Comparison of ENCODE assay signal across 11 cellular contexts in genomic region chr10:36023939-36024338, GRCh38.
DNase-seq lines count a peak whose midpoint lies in the region; TF ChIP-seq lines count a peak whose summit lies in the region.
"Had no signal": no experiment of that assay in that cellular context is flagged by ENCODE, and none has a peak within 500 bp of the region (broad histone marks: within the 10 kb centered on the region; RNA-seq: fewer than 3 reads in every experiment).

No MANE protein-coding gene starts in this region.

- H3F3A ChIP-seq in smooth muscle cell (ENCODE audit: low read depth) = no peaks in the 10 kb centered on the region

- no peaks in the 10 kb centered on the region for H3K4me1 ChIP-seq in smooth muscle cell (ENCODE audit: low read depth)
- no peaks in the 10 kb centered on the region for H3K4me1 ChIP-seq in esophagus squamous epithelium

- no peaks in the 10 kb centered on the region for H3K79me2 ChIP-seq in smooth muscle cell (ENCODE audit: low read depth)

- TF ChIP-seq CTCF in fibroblast of villous mesenchyme (IDR thresholded peaks at IDR 0.05; ENCODE audit: insufficient read depth, low read depth, low read length) (no peak), smooth muscle cell (IDR thresholded peaks at IDR 0.05; ENCODE audit: borderline replicate concordance, insufficient read depth, poor library complexity, severe bottlenecking) (no peak), esophagus squamous epithelium (IDR thresholded peaks at IDR 0.05) (no peak)

- peak; percentile 2 for DNase-seq in NCI-H345 (lab: John Stamatoyannopoulos, UW)
- no peak for DNase-seq in NCI-H345 treated with DMSO at 0.1 percent for 48 hours (lab: John Stamatoyannopoulos, UW; ENCODE audit: unreplicated experiment)
- peak; percentile 6 for DNase-seq in SK-MEL-5 (ENCODE audit: low read depth, low spot score)
- peak; percentile 48 for DNase-seq in fibroblast of villous mesenchyme (ENCODE audit: low read depth)
- DNase-seq in smooth muscle cell (lab: John Stamatoyannopoulos, UW; ENCODE audit: unreplicated experiment) = no peak
- DNase-seq in substantia nigra (lab: John Stamatoyannopoulos, UW) = no peak
- DNase-seq in NCI-H146 (lab: John Stamatoyannopoulos, UW) = no peak
- no peak for DNase-seq in esophagus squamous epithelium (lab: John Stamatoyannopoulos, UW)
- DNase-seq: activated CD4-positive, alpha-beta memory T cell treated with anti-CD3 and anti-CD28 coated beads, Interleukin-2, amount 10 ng/mL, durations not matched to agents 7 days and 5 days; AML-193; NCI-H1048 had no signal

- peak overlapping the region; percentile 67 for H3K9ac ChIP-seq in smooth muscle cell (ENCODE audit: low read depth)

- intact Hi-C loops in esophagus squamous epithelium (cut with DNase I) = no loop called here

- H3K36me3 ChIP-seq in smooth muscle cell (ENCODE audit: low read depth) = no peaks in the 10 kb centered on the region
- no peaks in the 10 kb centered on the region for H3K36me3 ChIP-seq in esophagus squamous epithelium

- in situ Hi-C loops in SK-MEL-5 (cut with HindIII; ENCODE audit: low pct_unique_long_range_greater_than_20kb, low sequenced_read_pairs) = no loop called here

- no peaks in the 10 kb centered on the region for H4K20me1 ChIP-seq in smooth muscle cell (ENCODE audit: low read depth)

- H3K4me2 ChIP-seq in smooth muscle cell = peak overlapping the region; percentile 25

- H3K4me3 ChIP-seq in fibroblast of villous mesenchyme (ENCODE audit: low read depth, low read length) = no peak overlapping the region
- no peak overlapping the region for H3K4me3 ChIP-seq in smooth muscle cell
- H3K4me3 ChIP-seq in esophagus squamous epithelium = no peak overlapping the region

- no peak for TF ChIP-seq POLR2A in esophagus squamous epithelium (IDR thresholded peaks at IDR 0.05)

- H3K27ac ChIP-seq in smooth muscle cell (ENCODE audit: low read depth) (peak overlapping the region; percentile 82), substantia nigra (ENCODE audit: low read depth, low read length, poor library complexity, severe bottlenecking) (no peak overlapping the region), esophagus squamous epithelium (no peak overlapping the region)

- H3K9me3 ChIP-seq in smooth muscle cell (replicated peaks; ENCODE audit: low read depth) (no peaks in the 10 kb centered on the region), esophagus squamous epithelium (no peaks in the 10 kb centered on the region)

- no peak overlapping the region for H2AFZ ChIP-seq in smooth muscle cell (ENCODE audit: low read depth)

- no peaks in the 10 kb centered on the region for H3K27me3 ChIP-seq in smooth muscle cell (ENCODE audit: low read depth)
- no peaks in the 10 kb centered on the region for H3K27me3 ChIP-seq in esophagus squamous epithelium

Comparison
In these comparisons a context has a peak if more than half of its experiments do, and no peak if none do; other contexts are left out.
1. DNase-seq: peak in NCI-H345 (single experiment), SK-MEL-5 (single experiment) and fibroblast of villous mesenchyme (single experiment); none in NCI-H345 treated with DMSO at 0.1 percent for 48 hours (single experiment), smooth muscle cell (single experiment), substantia nigra (0 of 49), NCI-H146 (single experiment) and esophagus squamous epithelium (single experiment).